ENCODE assay signal across 1 cellular context in the genomic region with DNA sequence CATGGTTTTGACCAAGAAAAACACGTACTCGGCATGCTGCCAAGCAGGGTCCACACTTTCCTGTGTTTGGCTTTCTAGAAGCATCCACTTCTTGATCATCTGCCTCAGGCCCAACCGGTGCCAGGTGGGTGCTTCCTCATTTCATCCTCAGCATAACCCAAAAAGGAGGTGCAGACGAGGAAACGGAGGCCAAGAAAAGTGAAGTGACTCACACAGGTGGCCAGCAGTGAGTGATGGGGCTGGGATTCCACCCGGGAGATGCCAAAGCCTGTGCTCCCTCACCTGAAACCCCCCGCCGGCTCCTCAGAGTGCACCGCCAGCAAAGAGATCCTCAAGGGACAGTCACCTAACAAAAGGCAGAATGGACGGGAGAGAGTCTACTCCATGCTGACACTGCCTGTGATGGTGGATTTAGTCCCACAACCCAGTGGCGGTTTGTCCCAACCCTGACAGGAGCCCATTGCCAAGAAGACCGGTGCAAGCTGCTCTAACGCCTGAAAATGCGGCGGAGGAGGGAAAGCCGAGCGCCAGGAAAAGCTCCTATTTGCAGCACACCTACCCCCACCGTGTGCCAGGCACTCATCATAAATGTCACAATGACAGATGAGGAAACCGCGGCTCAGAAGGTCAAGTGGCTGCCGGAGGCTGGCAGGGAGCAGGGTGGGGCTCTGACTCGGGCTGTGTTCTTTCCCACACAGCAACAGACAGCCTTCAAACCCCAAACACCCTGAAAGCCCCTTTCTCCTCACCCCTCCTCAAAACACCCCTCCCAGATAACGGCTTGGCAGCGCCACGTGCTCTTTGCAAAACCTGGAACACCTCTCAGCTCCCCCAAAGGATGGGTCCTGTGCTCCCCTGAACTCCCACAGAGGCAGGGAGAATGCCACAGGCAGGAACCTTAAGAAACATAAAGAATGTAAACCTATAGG.
TF ChIP-seq lines count a peak whose summit lies in the region.

No MANE protein-coding gene starts in this region.

TF ChIP-seq in HEK293, 187 proteins besides CTCF, POLR2A, EP300 and RAD21 (continued from another document and continues in another):
- TF ChIP-seq ZNF623 (tag by site-specific recombination; IDR thresholded peaks at IDR 0.05): no peak
- TF ChIP-seq, protein P1, sequence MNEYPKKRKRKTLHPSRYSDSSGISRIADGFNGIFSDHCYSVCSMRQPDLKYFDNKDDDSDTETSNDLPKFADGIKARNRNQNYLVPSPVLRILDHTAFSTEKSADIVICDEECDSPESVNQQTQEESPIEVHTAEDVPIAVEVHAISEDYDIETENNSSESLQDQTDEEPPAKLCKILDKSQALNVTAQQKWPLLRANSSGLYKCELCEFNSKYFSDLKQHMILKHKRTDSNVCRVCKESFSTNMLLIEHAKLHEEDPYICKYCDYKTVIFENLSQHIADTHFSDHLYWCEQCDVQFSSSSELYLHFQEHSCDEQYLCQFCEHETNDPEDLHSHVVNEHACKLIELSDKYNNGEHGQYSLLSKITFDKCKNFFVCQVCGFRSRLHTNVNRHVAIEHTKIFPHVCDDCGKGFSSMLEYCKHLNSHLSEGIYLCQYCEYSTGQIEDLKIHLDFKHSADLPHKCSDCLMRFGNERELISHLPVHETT (tag by site-specific recombination; IDR thresholded peaks at IDR 0.05): peak; percentile 50; the same call in 1 of the 2 replicates
- no peak for TF ChIP-seq ZNF626 (tag by site-specific recombination; IDR thresholded peaks at IDR 0.05)
- TF ChIP-seq ZBTB17 (tag by site-specific recombination; IDR thresholded peaks at IDR 0.05): peak; percentile 95
- no peak for TF ChIP-seq ZNF555 (tag by site-specific recombination; conservative IDR thresholded peaks at IDR 0.05)
- peak; percentile 93 for TF ChIP-seq OSR2 (tag by site-specific recombination; IDR thresholded peaks at IDR 0.05)
- TF ChIP-seq, protein P2, sequence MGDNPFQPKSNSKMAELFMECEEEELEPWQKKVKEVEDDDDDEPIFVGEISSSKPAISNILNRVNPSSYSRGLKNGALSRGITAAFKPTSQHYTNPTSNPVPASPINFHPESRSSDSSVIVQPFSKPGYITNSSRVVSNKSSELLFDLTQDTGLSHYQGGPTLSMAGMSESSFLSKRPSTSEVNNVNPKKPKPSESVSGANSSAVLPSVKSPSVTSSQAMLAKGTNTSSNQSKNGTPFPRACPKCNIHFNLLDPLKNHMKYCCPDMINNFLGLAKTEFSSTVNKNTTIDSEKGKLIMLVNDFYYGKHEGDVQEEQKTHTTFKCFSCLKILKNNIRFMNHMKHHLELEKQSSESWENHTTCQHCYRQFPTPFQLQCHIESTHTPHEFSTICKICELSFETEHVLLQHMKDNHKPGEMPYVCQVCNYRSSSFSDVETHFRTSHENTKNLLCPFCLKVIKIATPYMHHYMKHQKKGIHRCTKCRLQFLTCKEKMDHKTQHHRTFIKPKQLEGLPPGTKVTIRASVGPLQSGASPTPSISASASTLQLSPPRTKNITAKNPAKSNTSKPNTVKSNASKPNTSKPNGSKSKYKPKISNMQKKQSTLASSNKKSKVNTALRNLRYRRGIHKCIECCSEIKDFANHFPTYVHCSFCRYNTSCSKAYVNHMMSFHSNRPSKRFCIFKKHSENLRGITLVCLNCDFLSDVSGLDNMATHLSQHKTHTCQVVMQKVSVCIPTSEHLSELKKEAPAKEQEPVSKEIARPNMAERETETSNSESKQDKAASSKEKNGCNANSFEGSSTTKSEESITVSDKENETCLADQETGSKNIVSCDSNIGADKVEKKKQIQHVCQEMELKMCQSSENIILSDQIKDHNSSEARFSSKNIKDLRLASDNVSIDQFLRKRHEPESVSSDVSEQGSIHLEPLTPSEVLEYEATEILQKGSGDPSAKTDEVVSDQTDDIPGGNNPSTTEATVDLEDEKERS (tag by site-specific recombination; IDR thresholded peaks at IDR 0.05): no peak
- peak; percentile 38; the same call in 1 of the 2 replicates for TF ChIP-seq GFI1B (tag by site-specific recombination; IDR thresholded peaks at IDR 0.05)
- TF ChIP-seq HIC1 (tag by site-specific recombination; IDR thresholded peaks at IDR 0.05): no peak
- TF ChIP-seq, protein P3, sequence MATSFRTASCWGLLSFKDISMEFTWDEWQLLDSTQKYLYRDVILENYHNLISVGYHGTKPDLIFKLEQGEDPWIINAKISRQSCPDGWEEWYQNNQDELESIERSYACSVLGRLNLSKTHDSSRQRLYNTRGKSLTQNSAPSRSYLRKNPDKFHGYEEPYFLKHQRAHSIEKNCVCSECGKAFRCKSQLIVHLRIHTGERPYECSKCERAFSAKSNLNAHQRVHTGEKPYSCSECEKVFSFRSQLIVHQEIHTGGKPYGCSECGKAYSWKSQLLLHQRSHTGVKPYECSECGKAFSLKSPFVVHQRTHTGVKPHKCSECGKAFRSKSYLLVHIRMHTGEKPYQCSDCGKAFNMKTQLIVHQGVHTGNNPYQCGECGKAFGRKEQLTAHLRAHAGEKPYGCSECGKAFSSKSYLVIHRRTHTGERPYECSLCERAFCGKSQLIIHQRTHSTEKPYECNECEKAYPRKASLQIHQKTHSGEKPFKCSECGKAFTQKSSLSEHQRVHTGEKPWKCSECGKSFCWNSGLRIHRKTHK (tag by site-specific recombination; IDR thresholded peaks at IDR 0.05): no peak
- no peak for TF ChIP-seq ZNF426 (tag by site-specific recombination; IDR thresholded peaks at IDR 0.05)
- no peak for TF ChIP-seq ZNF624 (tag by site-specific recombination; IDR thresholded peaks at IDR 0.05)
- TF ChIP-seq ZNF561 (tag by site-specific recombination; IDR thresholded peaks at IDR 0.05; ENCODE audit: borderline replicate concordance): 0 out of 2 replicates have a peak, but pooled peaks have one; percentile 48
- peak; percentile 63; the same call in 1 of the 2 replicates for TF ChIP-seq MZF1 (tag by site-specific recombination; IDR thresholded peaks at IDR 0.05; ENCODE audit: borderline replicate concordance)
- TF ChIP-seq ZNF514 (tag by site-specific recombination; IDR thresholded peaks at IDR 0.05): no peak
- peak; percentile 97 for TF ChIP-seq ZNF843 (tag by site-specific recombination; IDR thresholded peaks at IDR 0.05)
- peak; percentile 91 for TF ChIP-seq ZSCAN30 (tag by site-specific recombination; IDR thresholded peaks at IDR 0.05)
- no peak for TF ChIP-seq ZNF302 (tag by site-specific recombination; IDR thresholded peaks at IDR 0.05; ENCODE audit: low read depth)
- TF ChIP-seq ZNF629 (tag by site-specific recombination; IDR thresholded peaks at IDR 0.05): peak; percentile 59
- 0 out of 2 replicates have a peak, but pooled peaks have one; percentile 58 for TF ChIP-seq MEIS1 (CRISPR knock-in tag; IDR thresholded peaks at IDR 0.05; ENCODE audit: borderline replicate concordance)
- TF ChIP-seq ZNF473 (tag by site-specific recombination; IDR thresholded peaks at IDR 0.05): no peak
- TF ChIP-seq, protein P4, sequence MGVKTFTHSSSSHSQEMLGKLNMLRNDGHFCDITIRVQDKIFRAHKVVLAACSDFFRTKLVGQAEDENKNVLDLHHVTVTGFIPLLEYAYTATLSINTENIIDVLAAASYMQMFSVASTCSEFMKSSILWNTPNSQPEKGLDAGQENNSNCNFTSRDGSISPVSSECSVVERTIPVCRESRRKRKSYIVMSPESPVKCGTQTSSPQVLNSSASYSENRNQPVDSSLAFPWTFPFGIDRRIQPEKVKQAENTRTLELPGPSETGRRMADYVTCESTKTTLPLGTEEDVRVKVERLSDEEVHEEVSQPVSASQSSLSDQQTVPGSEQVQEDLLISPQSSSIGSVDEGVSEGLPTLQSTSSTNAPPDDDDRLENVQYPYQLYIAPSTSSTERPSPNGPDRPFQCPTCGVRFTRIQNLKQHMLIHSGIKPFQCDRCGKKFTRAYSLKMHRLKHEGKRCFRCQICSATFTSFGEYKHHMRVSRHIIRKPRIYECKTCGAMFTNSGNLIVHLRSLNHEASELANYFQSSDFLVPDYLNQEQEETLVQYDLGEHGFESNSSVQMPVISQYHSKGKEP (tag by site-specific recombination; IDR thresholded peaks at IDR 0.05): peak; percentile 84
- TF ChIP-seq ZNF571 (tag by site-specific recombination; IDR thresholded peaks at IDR 0.05): no peak
- TF ChIP-seq, protein P5, sequence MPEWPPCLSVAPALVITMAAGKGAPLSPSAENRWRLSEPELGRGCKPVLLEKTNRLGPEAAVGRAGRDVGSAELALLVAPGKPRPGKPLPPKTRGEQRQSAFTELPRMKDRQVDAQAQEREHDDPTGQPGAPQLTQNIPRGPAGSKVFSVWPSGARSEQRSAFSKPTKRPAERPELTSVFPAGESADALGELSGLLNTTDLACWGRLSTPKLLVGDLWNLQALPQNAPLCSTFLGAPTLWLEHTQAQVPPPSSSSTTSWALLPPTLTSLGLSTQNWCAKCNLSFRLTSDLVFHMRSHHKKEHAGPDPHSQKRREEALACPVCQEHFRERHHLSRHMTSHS (tag by site-specific recombination; IDR thresholded peaks at IDR 0.05): peak; percentile 70; the same call in 1 of the 2 replicates
- no peak for TF ChIP-seq ZNF221 (tag by site-specific recombination; IDR thresholded peaks at IDR 0.05; ENCODE audit: borderline replicate concordance)
- no peak for TF ChIP-seq REPIN1 (tag by site-specific recombination; IDR thresholded peaks at IDR 0.05; ENCODE audit: low read depth)
- TF ChIP-seq ZNF530 (tag by site-specific recombination; IDR thresholded peaks at IDR 0.05; ENCODE audit: low read depth): no peak
- TF ChIP-seq ZNF37A (tag by site-specific recombination; IDR thresholded peaks at IDR 0.05): no peak
- no peak for TF ChIP-seq ZNF23 (tag by site-specific recombination; IDR thresholded peaks at IDR 0.05; ENCODE audit: borderline replicate concordance)
- no peak for TF ChIP-seq ZNF169 (tag by site-specific recombination; IDR thresholded peaks at IDR 0.05)
- no peak for TF ChIP-seq ZNF670 (tag by site-specific recombination; IDR thresholded peaks at IDR 0.05; ENCODE audit: low read depth)
- 0 out of 2 replicates have a peak, but pooled peaks have one; percentile 45 for TF ChIP-seq ZNF324 (tag by site-specific recombination; IDR thresholded peaks at IDR 0.05)
- TF ChIP-seq PRDM4 (tag by site-specific recombination; IDR thresholded peaks at IDR 0.05): peak; percentile 83
- no peak for TF ChIP-seq ZNF701 (tag by site-specific recombination; IDR thresholded peaks at IDR 0.05)
- TF ChIP-seq, protein P6, sequence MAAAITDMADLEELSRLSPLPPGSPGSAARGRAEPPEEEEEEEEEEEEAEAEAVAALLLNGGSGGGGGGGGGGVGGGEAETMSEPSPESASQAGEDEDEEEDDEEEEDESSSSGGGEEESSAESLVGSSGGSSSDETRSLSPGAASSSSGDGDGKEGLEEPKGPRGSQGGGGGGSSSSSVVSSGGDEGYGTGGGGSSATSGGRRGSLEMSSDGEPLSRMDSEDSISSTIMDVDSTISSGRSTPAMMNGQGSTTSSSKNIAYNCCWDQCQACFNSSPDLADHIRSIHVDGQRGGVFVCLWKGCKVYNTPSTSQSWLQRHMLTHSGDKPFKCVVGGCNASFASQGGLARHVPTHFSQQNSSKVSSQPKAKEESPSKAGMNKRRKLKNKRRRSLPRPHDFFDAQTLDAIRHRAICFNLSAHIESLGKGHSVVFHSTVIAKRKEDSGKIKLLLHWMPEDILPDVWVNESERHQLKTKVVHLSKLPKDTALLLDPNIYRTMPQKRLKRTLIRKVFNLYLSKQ (tag by site-specific recombination; IDR thresholded peaks at IDR 0.05; ENCODE audit: borderline replicate concordance): no peak
- TF ChIP-seq, protein P7, sequence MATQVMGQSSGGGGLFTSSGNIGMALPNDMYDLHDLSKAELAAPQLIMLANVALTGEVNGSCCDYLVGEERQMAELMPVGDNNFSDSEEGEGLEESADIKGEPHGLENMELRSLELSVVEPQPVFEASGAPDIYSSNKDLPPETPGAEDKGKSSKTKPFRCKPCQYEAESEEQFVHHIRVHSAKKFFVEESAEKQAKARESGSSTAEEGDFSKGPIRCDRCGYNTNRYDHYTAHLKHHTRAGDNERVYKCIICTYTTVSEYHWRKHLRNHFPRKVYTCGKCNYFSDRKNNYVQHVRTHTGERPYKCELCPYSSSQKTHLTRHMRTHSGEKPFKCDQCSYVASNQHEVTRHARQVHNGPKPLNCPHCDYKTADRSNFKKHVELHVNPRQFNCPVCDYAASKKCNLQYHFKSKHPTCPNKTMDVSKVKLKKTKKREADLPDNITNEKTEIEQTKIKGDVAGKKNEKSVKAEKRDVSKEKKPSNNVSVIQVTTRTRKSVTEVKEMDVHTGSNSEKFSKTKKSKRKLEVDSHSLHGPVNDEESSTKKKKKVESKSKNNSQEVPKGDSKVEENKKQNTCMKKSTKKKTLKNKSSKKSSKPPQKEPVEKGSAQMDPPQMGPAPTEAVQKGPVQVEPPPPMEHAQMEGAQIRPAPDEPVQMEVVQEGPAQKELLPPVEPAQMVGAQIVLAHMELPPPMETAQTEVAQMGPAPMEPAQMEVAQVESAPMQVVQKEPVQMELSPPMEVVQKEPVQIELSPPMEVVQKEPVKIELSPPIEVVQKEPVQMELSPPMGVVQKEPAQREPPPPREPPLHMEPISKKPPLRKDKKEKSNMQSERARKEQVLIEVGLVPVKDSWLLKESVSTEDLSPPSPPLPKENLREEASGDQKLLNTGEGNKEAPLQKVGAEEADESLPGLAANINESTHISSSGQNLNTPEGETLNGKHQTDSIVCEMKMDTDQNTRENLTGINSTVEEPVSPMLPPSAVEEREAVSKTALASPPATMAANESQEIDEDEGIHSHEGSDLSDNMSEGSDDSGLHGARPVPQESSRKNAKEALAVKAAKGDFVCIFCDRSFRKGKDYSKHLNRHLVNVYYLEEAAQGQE (tag by site-specific recombination; IDR thresholded peaks at IDR 0.05): no peak
- TF ChIP-seq ZFP3 (tag by site-specific recombination; IDR thresholded peaks at IDR 0.05; ENCODE audit: low read depth): no peak
